ENCODE assay signal across 10 cellular contexts in the genomic region with DNA sequence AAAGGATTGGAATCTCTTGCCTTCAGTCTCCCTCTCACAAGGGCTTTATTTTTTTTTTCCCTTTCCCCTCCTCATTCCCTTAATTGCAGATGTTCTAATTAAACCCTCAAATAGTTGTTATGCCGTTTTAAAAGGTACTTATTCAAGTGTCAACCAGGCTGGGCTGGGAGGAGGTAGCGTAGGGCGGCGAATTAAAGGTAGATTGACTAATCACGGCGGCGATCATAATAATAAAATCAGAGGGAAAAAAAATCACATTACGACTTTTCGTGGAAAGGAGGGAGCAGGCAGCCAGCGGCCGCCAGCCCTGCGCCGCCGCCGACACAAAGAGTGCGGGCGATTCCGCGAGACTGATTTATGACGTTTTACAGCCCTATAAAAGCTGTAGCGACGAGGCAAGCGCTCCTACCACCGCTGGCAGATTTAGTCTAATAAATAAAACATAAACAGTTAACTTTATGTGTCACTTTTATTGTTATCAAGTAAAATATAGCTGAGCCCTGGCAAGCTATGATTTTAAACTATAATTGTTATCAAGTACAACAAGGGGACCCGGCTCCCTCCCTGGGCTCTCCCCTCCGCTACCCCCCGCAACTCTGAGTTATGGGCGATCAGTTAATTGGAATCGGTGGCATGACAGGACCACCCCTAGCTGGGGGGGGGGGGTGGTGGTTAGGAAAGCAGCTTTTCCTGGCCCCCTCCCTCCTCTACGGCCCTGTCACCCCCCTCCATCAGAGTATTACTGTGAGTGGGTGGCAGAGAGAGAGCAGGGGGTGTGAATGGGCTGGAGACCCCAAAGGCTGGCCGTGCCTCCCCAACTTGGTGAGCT. TPM values are rescaled to one million over a fixed set of nuclear protein-coding genes. Genes with fewer than 3 reads are reported as not detected.
DNase-seq lines count a peak whose midpoint lies in the region; ATAC-seq and TF ChIP-seq lines count a peak whose summit lies in the region.
"Had no signal": no experiment of that assay in that cellular context is flagged by ENCODE, and none has a peak within 500 bp of the region (broad histone marks: within the 10 kb centered on the region; RNA-seq: fewer than 3 reads in every experiment).

No MANE protein-coding gene starts in this region.

- H3K79me2 ChIP-seq in GM23338 (replicated peaks; ENCODE audit: insufficient read depth): no peaks in the 10 kb centered on the region

- H2AFZ ChIP-seq in GM23338: no peak overlapping the region

- H4K20me1 ChIP-seq in GM23338 (replicated peaks; ENCODE audit: insufficient read depth): peaks cover 48% of the 10 kb centered on the region

- H3K4me3 ChIP-seq in GM23338: peak overlapping the region; percentile 53; the same call in 1 of the 2 replicates
- no peak overlapping the region for H3K4me3 ChIP-seq in mucosa of descending colon
- H3K4me3 ChIP-seq in gastrocnemius medialis: no peak overlapping the region

- H3K36me3 Mint-ChIP-seq in GM23338 (ENCODE audit: low read depth) (no peaks in the 10 kb centered on the region), activated B cell treated with CpG ODN at 0.5 μM for 24 hours (ENCODE audit: low read depth) (no peaks in the 10 kb centered on the region)

- peaks cover 44% of the 10 kb centered on the region for H3K4me1 Mint-ChIP-seq in GM23338
- peaks cover 55% of the 10 kb centered on the region for H3K4me1 Mint-ChIP-seq in activated B cell treated with CpG ODN at 0.5 μM for 24 hours

- CTCF ChIA-PET in activated B cell treated with CpG ODN at 0.5 μM for 24 hours (lab: Charles Lee): interaction anchor here (0.7 to 2.7 kb wide), 6 partner anchors 11 to 156 kb away, joined by 3 to 15 read pairs (median 4); a partner anchor contains a TSS

- H3K9me3 ChIP-seq in mucosa of descending colon (no peaks in the 10 kb centered on the region), gastrocnemius medialis (no peaks in the 10 kb centered on the region)

- ATAC-seq in GM23338: no peak
- ATAC-seq in activated B cell treated with CpG ODN at 0.5 μM for 24 hours (ENCODE audit: low read depth): no peak
- peak; percentile 79 for ATAC-seq in mucosa of descending colon
- ATAC-seq in GM21825 (IDR thresholded peaks at IDR 0.05; ENCODE audit: unreplicated experiment): no peak
- no peak for ATAC-seq in gastrocnemius medialis

- peaks cover 53% of the 10 kb centered on the region for H3F3A ChIP-seq in GM23338 (replicated peaks; ENCODE audit: low read depth)

- peaks cover 99% of the 10 kb centered on the region for H3K27me3 Mint-ChIP-seq in GM23338 (ENCODE audit: insufficient read depth, low read depth, poor library complexity)
- peaks cover 40% of the 10 kb centered on the region for H3K27me3 Mint-ChIP-seq in activated B cell treated with CpG ODN at 0.5 μM for 24 hours

- peak overlapping the region; percentile 2; the same call in 1 of the 3 replicates for H3K4me3 Mint-ChIP-seq in GM23338
- peak overlapping the region; percentile 40 for H3K4me3 Mint-ChIP-seq in activated B cell treated with CpG ODN at 0.5 μM for 24 hours

- intact Hi-C loops in activated B cell treated with CpG ODN at 0.5 μM for 24 hours (cut with micrococcal nuclease): loop anchor here (2.0 to 5.0 kb wide), 3 partner anchors 17 to 325 kb away; a partner anchor contains a TSS
- intact Hi-C loops in mucosa of descending colon (cut with DNase I, micrococcal nuclease): no loop called here
- intact Hi-C loops in gastrocnemius medialis (cut with DNase I; ENCODE audit: low total_unique reads): no loop called here

- TF ChIP-seq POLR2A in gastrocnemius medialis (IDR thresholded peaks at IDR 0.05): no peak

- H3K4me2 ChIP-seq in GM23338: peak overlapping the region; percentile 82

- no peaks in the 10 kb centered on the region for H3K9me2 ChIP-seq in GM23338 (ENCODE audit: insufficient read depth)

- no peak overlapping the region for H3K27ac Mint-ChIP-seq in GM23338
- peak overlapping the region; percentile 6 for H3K27ac Mint-ChIP-seq in activated B cell treated with CpG ODN at 0.5 μM for 24 hours

- TF ChIP-seq CTCF in GM23338 (conservative IDR thresholded peaks at IDR 0.05; ENCODE audit: low read depth in 2 of 2): no peak
- TF ChIP-seq CTCF in activated B cell treated with CpG ODN at 0.5 μM for 24 hours (IDR thresholded peaks at IDR 0.05): no peak
- no peak for TF ChIP-seq CTCF in mucosa of descending colon (IDR thresholded peaks at IDR 0.05)
- no peak for TF ChIP-seq CTCF in gastrocnemius medialis (IDR thresholded peaks at IDR 0.05 in 4 of 5, conservative IDR thresholded peaks at IDR 0.05 in 1 of 5)

- H3K27me3 ChIP-seq in GM23338 (ENCODE audit: insufficient read depth) (peaks cover 100% of the 10 kb centered on the region), gastrocnemius medialis (peaks cover 0 to 3% (median 0%) of the 10 kb centered on the region in 3 donors)

- H3K9me3 Mint-ChIP-seq in GM23338 (no peaks in the 10 kb centered on the region; the same call in 2 of the 3 replicates), activated B cell treated with CpG ODN at 0.5 μM for 24 hours (no peaks in the 10 kb centered on the region)

- H3K27ac ChIP-seq in GM23338 (ENCODE audit: low read depth): no peak overlapping the region
- peak overlapping the region in 2 of 4 donors; percentile 21 to 33 for H3K27ac ChIP-seq in gastrocnemius medialis

- H3K36me3 ChIP-seq in GM23338 (ENCODE audit: insufficient read depth) (peaks cover 3% of the 10 kb centered on the region; the same call in 1 of the 2 replicates), mucosa of descending colon (ENCODE audit: low read depth) (no peaks in the 10 kb centered on the region), gastrocnemius medialis (no peaks in the 10 kb centered on the region)

- POLR2A ChIA-PET in activated B cell treated with CpG ODN at 0.5 μM for 24 hours (lab: Charles Lee): interaction anchor here (0.7 to 3.7 kb wide), 9 partner anchors 16 to 228 kb away, joined by 3 to 29 read pairs (median 9); a partner anchor contains a TSS

- peaks cover 85% of the 10 kb centered on the region for H3K4me1 ChIP-seq in GM23338 (ENCODE audit: insufficient read depth)
- H3K4me1 ChIP-seq in mucosa of descending colon (ENCODE audit: low read depth): peaks cover 4% of the 10 kb centered on the region
- peaks cover 4 to 10% of the 10 kb centered on the region in 2 donors for H3K4me1 ChIP-seq in gastrocnemius medialis

- in situ Hi-C loops in ACHN (cut with HindIII; ENCODE audit: low pct_ligation_motif_present, low pct_unique_long_range_greater_than_20kb, low sequenced_read_pairs) (no loop called here), gastrocnemius medialis (cut with MboI; ENCODE audit: low sequenced_read_pairs in 4 of 4) (no loop called here)

- DNase-seq in A172 (ENCODE audit: low spot score) (peak; percentile 23), GM23338 (ENCODE audit: low spot score) (no peak), activated B cell treated with CpG ODN at 0.5 μM for 24 hours (no peak), mucosa of descending colon (peak in 2 of 3 donors; percentile 52 to 55), ACHN (no peak), gastrocnemius medialis (no peak), NCI-H345 (lab: John Stamatoyannopoulos, UW) (no peak)
- DNase-seq: MM.1S had no signal

TF ChIP-seq in GM23338, 12 proteins besides CTCF, POLR2A, EP300 and RAD21:
- TF ChIP-seq, protein P1, sequence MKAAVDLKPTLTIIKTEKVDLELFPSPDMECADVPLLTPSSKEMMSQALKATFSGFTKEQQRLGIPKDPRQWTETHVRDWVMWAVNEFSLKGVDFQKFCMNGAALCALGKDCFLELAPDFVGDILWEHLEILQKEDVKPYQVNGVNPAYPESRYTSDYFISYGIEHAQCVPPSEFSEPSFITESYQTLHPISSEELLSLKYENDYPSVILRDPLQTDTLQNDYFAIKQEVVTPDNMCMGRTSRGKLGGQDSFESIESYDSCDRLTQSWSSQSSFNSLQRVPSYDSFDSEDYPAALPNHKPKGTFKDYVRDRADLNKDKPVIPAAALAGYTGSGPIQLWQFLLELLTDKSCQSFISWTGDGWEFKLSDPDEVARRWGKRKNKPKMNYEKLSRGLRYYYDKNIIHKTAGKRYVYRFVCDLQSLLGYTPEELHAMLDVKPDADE (IDR thresholded peaks at IDR 0.05): no peak
- TF ChIP-seq EZH2 (IDR thresholded peaks at IDR 0.05; ENCODE audit: low read depth, unreplicated experiment): peak; percentile 97
TF ChIP-seq in GM23338: peak in this region for 1.

RNA-seq across cellular contexts. Expression of a gene that starts 1.5 kb away (rescaled TPM):
- not detected in 2 replicates for total RNA-seq in A172 (2014; rRNA removed; shearing (Covaris generic))
- not detected in 2 replicates for total RNA-seq in GM23338 (2014; rRNA removed; shearing (Covaris generic))
- not detected in 2 replicates for polyA plus RNA-seq in GM23338 (2016; fragmentation: Nextera tagmentation; extraction: Ambion mirVana)
- 4.3 and 4.8 TPM in 2 replicates for total RNA-seq in activated B cell treated with CpG ODN at 0.5 μM for 24 hours
- total RNA-seq in mucosa of descending colon: 1 to 10 TPM in 1 of 3 donors, not detected in 2; 2.3 TPM
- total RNA-seq in gastrocnemius medialis: 1 to 10 TPM in 1 of 4 donors, under 1 TPM in 3; 0.51 to 2.0 (median 0.71) TPM
- total RNA-seq: dermis microvascular lymphatic vessel endothelial cell had no signal

RNA-seq across cellular contexts. Expression of a gene that starts 19.3 kb away (rescaled TPM):
- total RNA-seq in A172 (2014; rRNA removed; shearing (Covaris generic)): 0.57 TPM in 1 of 2 replicates, not detected in the other
- not detected in 2 replicates for total RNA-seq in GM23338 (2014; rRNA removed; shearing (Covaris generic))
- polyA plus RNA-seq in GM23338 (2016; fragmentation: Nextera tagmentation; extraction: Ambion mirVana): not detected in 2 replicates
- total RNA-seq in activated B cell treated with CpG ODN at 0.5 μM for 24 hours: not detected in 2 replicates
- total RNA-seq in mucosa of descending colon: not detected
- 1 to 10 TPM in 1 of 4 donors, under 1 TPM in 1, not detected in 2; 0.36 to 1.4 TPM for total RNA-seq in gastrocnemius medialis
- total RNA-seq: dermis microvascular lymphatic vessel endothelial cell had no signal

RNA-seq across cellular contexts. Expression of a gene that starts 23.9 kb away (rescaled TPM):
- 0.31 and 2.5 TPM in 2 replicates for total RNA-seq in A172 (2014; rRNA removed; shearing (Covaris generic))
- total RNA-seq in GM23338 (2014; rRNA removed; shearing (Covaris generic)): not detected in 2 replicates
- not detected in 2 replicates for polyA plus RNA-seq in GM23338 (2016; fragmentation: Nextera tagmentation; extraction: Ambion mirVana)
- not detected in 2 replicates for total RNA-seq in activated B cell treated with CpG ODN at 0.5 μM for 24 hours
- total RNA-seq in mucosa of descending colon: under 1 TPM in 2 of 3 donors, not detected in 1; 0.22 to 0.32 TPM
- 1 to 10 TPM; 1.0 to 4.7 (median 3.8) TPM for total RNA-seq in gastrocnemius medialis
- total RNA-seq: dermis microvascular lymphatic vessel endothelial cell had no signal

RNA-seq across cellular contexts. Expression of a gene that starts 43.3 kb away (rescaled TPM):
- not detected in 2 replicates for total RNA-seq in A172 (2014; rRNA removed; shearing (Covaris generic))
- not detected in 2 replicates for total RNA-seq in GM23338 (2014; rRNA removed; shearing (Covaris generic))
- polyA plus RNA-seq in GM23338 (2016; fragmentation: Nextera tagmentation; extraction: Ambion mirVana): not detected in 2 replicates
- not detected in 2 replicates for total RNA-seq in activated B cell treated with CpG ODN at 0.5 μM for 24 hours
- not detected for total RNA-seq in mucosa of descending colon
- 1 to 10 TPM; 3.3 to 4.9 (median 3.8) TPM for total RNA-seq in gastrocnemius medialis
- total RNA-seq: dermis microvascular lymphatic vessel endothelial cell had no signal

RNA-seq across cellular contexts. Expression of a gene that starts 52.2 kb away (rescaled TPM):
- total RNA-seq in A172 (2014; rRNA removed; shearing (Covaris generic)): 6.3 and 11.0 TPM in 2 replicates
- not detected in 2 replicates for total RNA-seq in GM23338 (2014; rRNA removed; shearing (Covaris generic))
- polyA plus RNA-seq in GM23338 (2016; fragmentation: Nextera tagmentation; extraction: Ambion mirVana): not detected in 2 replicates
- total RNA-seq in activated B cell treated with CpG ODN at 0.5 μM for 24 hours (not detected in 2 replicates), mucosa of descending colon (not detected), gastrocnemius medialis (10 to 100 TPM; 13.6 to 37.7 (median 26.3) TPM)

Comparison
In these comparisons a context has a peak if more than half of its experiments do, and no peak if none do; other contexts are left out.
1. DNase-seq: peak in A172 (single experiment) and mucosa of descending colon (2 of 3); none in GM23338 (single experiment), activated B cell treated with CpG ODN at 0.5 μM for 24 hours (single experiment), ACHN (single experiment), gastrocnemius medialis (0 of 2) and NCI-H345 (single experiment).